ENCODE assay signal across 8 cellular contexts in the genomic region with DNA sequence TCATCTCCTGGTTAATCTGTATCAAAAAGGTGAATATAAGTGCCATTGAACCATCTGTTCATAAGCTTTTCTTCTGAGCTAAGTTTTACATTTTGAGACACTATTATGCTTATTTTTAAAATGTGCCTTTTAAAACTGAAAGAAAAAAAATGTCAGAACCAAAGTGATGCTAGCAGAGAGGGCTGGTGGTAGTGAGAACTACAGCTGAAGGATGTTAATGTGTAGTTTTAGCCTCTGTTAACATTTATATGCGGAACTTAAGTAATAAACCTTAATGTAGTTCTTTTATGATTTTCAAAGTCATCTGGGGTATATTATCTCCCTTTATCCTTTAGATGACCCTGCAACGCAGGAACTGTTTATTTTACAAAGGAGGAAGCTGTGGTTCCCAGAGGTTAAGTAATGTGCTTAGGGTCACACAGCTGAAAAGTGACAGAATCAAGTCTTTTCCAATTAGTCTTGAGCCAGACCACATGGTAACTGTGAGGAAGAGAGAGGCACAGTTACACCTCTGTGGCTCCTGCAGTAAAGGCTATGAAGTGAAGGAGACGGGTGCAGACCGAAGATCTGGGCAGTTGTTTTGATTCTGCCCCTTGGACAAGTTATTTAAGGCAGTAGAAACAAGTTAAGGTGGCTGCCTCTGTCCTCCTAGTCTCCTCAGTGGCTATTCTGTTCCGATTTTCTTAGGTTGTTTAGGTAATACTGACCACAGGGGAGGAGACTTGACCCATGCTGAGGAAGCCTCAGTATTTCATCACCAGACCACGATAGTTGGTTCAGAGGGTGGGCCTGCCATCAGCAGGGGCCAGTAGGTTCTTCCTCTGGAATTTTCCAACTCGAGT. TPM values are rescaled to one million over a fixed set of nuclear protein-coding genes. Genes with fewer than 3 reads are reported as not detected.
A peak's percentile ranks its signal among the peaks of the same experiment; 100 is the strongest.
DNase-seq lines count a peak whose midpoint lies in the region; ATAC-seq and TF ChIP-seq lines count a peak whose summit lies in the region.

No MANE protein-coding gene starts in this region.

- peaks cover 73% of the 10 kb centered on the region for H3K4me1 Mint-ChIP-seq in activated CD4-positive, alpha-beta T cell treated with anti-CD3 and anti-CD28 coated beads, Interleukin-2, amount 10 ng/mL, durations not matched to agents 7 days and 5 days
- H3K4me1 Mint-ChIP-seq in activated T-helper 1 cell treated with anti-CD3 and anti-CD28 coated beads, Interleukin-12 subunit alpha, Interleukin-12 subunit beta, Interleukin-2, Interleukin-4 antibody, amounts not matched to agents 30 ng/mL and 10 ng/mL and 1 ng/mL, durations not matched to agents 14 hours and 24 hours and 36 hours (ENCODE audit: low read depth): peaks cover 60% of the 10 kb centered on the region

- H3K27me3 Mint-ChIP-seq in activated CD4-positive, alpha-beta T cell treated with anti-CD3 and anti-CD28 coated beads, Interleukin-2, amount 10 ng/mL, durations not matched to agents 7 days and 5 days: no peaks in the 10 kb centered on the region
- H3K27me3 Mint-ChIP-seq in activated T-helper 1 cell treated with anti-CD3 and anti-CD28 coated beads, Interleukin-12 subunit alpha, Interleukin-12 subunit beta, Interleukin-2, Interleukin-4 antibody, amounts not matched to agents 30 ng/mL and 10 ng/mL and 1 ng/mL, durations not matched to agents 14 hours and 24 hours and 36 hours (ENCODE audit: insufficient read depth): no peaks in the 10 kb centered on the region

- 66 to 67% methylated on average over 7 of the region's 7 CpGs for WGBS in lower leg skin, 2 donors

- CTCF ChIA-PET in activated CD4-positive, alpha-beta T cell treated with anti-CD3 and anti-CD28 coated beads, Interleukin-2, amount 10 ng/mL, durations not matched to agents 7 days and 5 days (lab: Charles Lee): interaction anchor here (0.7 to 2.4 kb wide), 2 partner anchors 16 to 52 kb away, joined by 3 to 9 read pairs; no protein-coding TSS in a partner anchor

- H3K27ac Mint-ChIP-seq in activated CD4-positive, alpha-beta T cell treated with anti-CD3 and anti-CD28 coated beads, Interleukin-2, amount 10 ng/mL, durations not matched to agents 7 days and 5 days: peak overlapping the region; percentile 32
- peak overlapping the region; percentile 75 for H3K27ac Mint-ChIP-seq in activated T-helper 1 cell treated with anti-CD3 and anti-CD28 coated beads, Interleukin-12 subunit alpha, Interleukin-12 subunit beta, Interleukin-2, Interleukin-4 antibody, amounts not matched to agents 30 ng/mL and 10 ng/mL and 1 ng/mL, durations not matched to agents 14 hours and 24 hours and 36 hours

- intact Hi-C loops in activated T-helper 1 cell treated with anti-CD3 and anti-CD28 coated beads, Interleukin-12 subunit alpha, Interleukin-12 subunit beta, Interleukin-2, Interleukin-4 antibody, amounts not matched to agents 30 ng/mL and 10 ng/mL and 1 ng/mL, durations not matched to agents 14 hours and 24 hours and 36 hours (cut with micrococcal nuclease): loop anchor here (1.0 kb wide), 1 partner anchor 21 kb away; no protein-coding TSS in a partner anchor
- intact Hi-C loops in lower leg skin (cut with DNase I; ENCODE audit: low total_unique reads): no loop called here

- no peak overlapping the region for H3K4me3 Mint-ChIP-seq in activated CD4-positive, alpha-beta T cell treated with anti-CD3 and anti-CD28 coated beads, Interleukin-2, amount 10 ng/mL, durations not matched to agents 7 days and 5 days
- H3K4me3 Mint-ChIP-seq in activated T-helper 1 cell treated with anti-CD3 and anti-CD28 coated beads, Interleukin-12 subunit alpha, Interleukin-12 subunit beta, Interleukin-2, Interleukin-4 antibody, amounts not matched to agents 30 ng/mL and 10 ng/mL and 1 ng/mL, durations not matched to agents 14 hours and 24 hours and 36 hours: peak overlapping the region; percentile 67

- no peak for DNase-seq in activated CD4-positive, alpha-beta T cell treated with anti-CD3 and anti-CD28 coated beads, Interleukin-2, amount 10 ng/mL, durations not matched to agents 7 days and 5 days
- no peak for DNase-seq in activated CD4-positive, alpha-beta T cell treated with anti-CD3 and anti-CD28 coated beads for 1 hour
- DNase-seq in activated T-helper 1 cell treated with anti-CD3 and anti-CD28 coated beads, Interleukin-12 subunit alpha, Interleukin-12 subunit beta, Interleukin-2, Interleukin-4 antibody, amounts not matched to agents 30 ng/mL and 10 ng/mL and 1 ng/mL, durations not matched to agents 14 hours and 24 hours and 36 hours (ENCODE audit: low spot score): no peak
- DNase-seq in myocyte (ENCODE audit: low read depth) (peak; percentile 47), hypothalamus (lab: John Stamatoyannopoulos, UW) (no peak), lower leg skin (ENCODE audit: low spot score in 2 of 2) (no peak), coronary artery (ENCODE audit: low spot score) (no peak)

- no peak overlapping the region for H3K27ac ChIP-seq in coronary artery

- H3K9me3 Mint-ChIP-seq in activated CD4-positive, alpha-beta T cell treated with anti-CD3 and anti-CD28 coated beads, Interleukin-2, amount 10 ng/mL, durations not matched to agents 7 days and 5 days: peaks cover 6% of the 10 kb centered on the region
- no peaks in the 10 kb centered on the region for H3K9me3 Mint-ChIP-seq in activated T-helper 1 cell treated with anti-CD3 and anti-CD28 coated beads, Interleukin-12 subunit alpha, Interleukin-12 subunit beta, Interleukin-2, Interleukin-4 antibody, amounts not matched to agents 30 ng/mL and 10 ng/mL and 1 ng/mL, durations not matched to agents 14 hours and 24 hours and 36 hours

- TF ChIP-seq CTCF in lower leg skin (IDR thresholded peaks at IDR 0.05): no peak
- no peak for TF ChIP-seq CTCF in coronary artery (IDR thresholded peaks at IDR 0.05)

- TF ChIP-seq POLR2A in lower leg skin (IDR thresholded peaks at IDR 0.05): no peak

- POLR2A ChIA-PET in activated CD4-positive, alpha-beta T cell treated with anti-CD3 and anti-CD28 coated beads, Interleukin-2, amount 10 ng/mL, durations not matched to agents 7 days and 5 days (lab: Charles Lee): no interaction called here

- H3K36me3 Mint-ChIP-seq in activated CD4-positive, alpha-beta T cell treated with anti-CD3 and anti-CD28 coated beads, Interleukin-2, amount 10 ng/mL, durations not matched to agents 7 days and 5 days (ENCODE audit: low read depth): peaks cover 67% of the 10 kb centered on the region
- H3K36me3 Mint-ChIP-seq in activated T-helper 1 cell treated with anti-CD3 and anti-CD28 coated beads, Interleukin-12 subunit alpha, Interleukin-12 subunit beta, Interleukin-2, Interleukin-4 antibody, amounts not matched to agents 30 ng/mL and 10 ng/mL and 1 ng/mL, durations not matched to agents 14 hours and 24 hours and 36 hours (ENCODE audit: low read depth): peaks cover 49% of the 10 kb centered on the region

- peak; percentile 63 for ATAC-seq in HG03139 (IDR thresholded peaks at IDR 0.05; ENCODE audit: unreplicated experiment)

- H3K4me3 ChIP-seq in lower leg skin (ENCODE audit: low read depth, poor library complexity, severe bottlenecking): no peak overlapping the region
- no peak overlapping the region for H3K4me3 ChIP-seq in coronary artery

RNA-seq across cellular contexts. Expression of gene GNG2, which starts 23.9 kb away (rescaled TPM):
- total RNA-seq in activated CD4-positive, alpha-beta T cell treated with anti-CD3 and anti-CD28 coated beads, Interleukin-2, amount 10 ng/mL, durations not matched to agents 7 days and 5 days: 100 to 1,000 TPM; 248 to 260 TPM
- total RNA-seq in activated T-helper 1 cell treated with anti-CD3 and anti-CD28 coated beads, Interleukin-12 subunit alpha, Interleukin-12 subunit beta, Interleukin-2, Interleukin-4 antibody, amounts not matched to agents 30 ng/mL and 10 ng/mL and 1 ng/mL, durations not matched to agents 14 hours and 24 hours and 36 hours: 126 and 128 TPM in 2 replicates
- 14.6 and 16.6 TPM in 2 replicates for total RNA-seq in myocyte
- polyA plus RNA-seq in myocyte (2012): 9.7 TPM
- total RNA-seq in lower leg skin: 1 to 10 TPM; 4.0 to 6.6 (median 5.0) TPM
